In genomic region chr2:215619022-215619958, GRCh38 we compare ENCODE assay signal across 8 cellular contexts.
A peak's percentile ranks its signal among the peaks of the same experiment; 100 is the strongest.
DNase-seq lines count a peak whose midpoint lies in the region; ATAC-seq and TF ChIP-seq lines count a peak whose summit lies in the region.

No MANE protein-coding gene starts in this region.

- peaks cover 1% of the 10 kb centered on the region for H3K27me3 Mint-ChIP-seq in endothelial cell (ENCODE audit: unreplicated experiment)

- H3K9me3 Mint-ChIP-seq in endothelial cell (ENCODE audit: unreplicated experiment): no peaks in the 10 kb centered on the region
- H3K9me3 Mint-ChIP-seq in stimulated activated effector memory CD8-positive, alpha-beta T cell treated with anti-CD3 and anti-CD28 coated beads, Interleukin-12 subunit alpha, Interleukin-12 subunit beta, amount 100 ng/mL, for 72 hours: no peaks in the 10 kb centered on the region

- H3K4me1 ChIP-seq in mucosa of descending colon (ENCODE audit: low read depth): no peaks in the 10 kb centered on the region

- no peaks in the 10 kb centered on the region for H3K9me3 ChIP-seq in mucosa of descending colon

- ATAC-seq in HG02610 (IDR thresholded peaks at IDR 0.05; ENCODE audit: unreplicated experiment) (peak; percentile 36), HG03378 (IDR thresholded peaks at IDR 0.05; ENCODE audit: unreplicated experiment) (no peak), mucosa of descending colon (no peak), GM18517 (IDR thresholded peaks at IDR 0.05; ENCODE audit: unreplicated experiment) (no peak)
- ATAC-seq in stimulated activated effector memory CD8-positive, alpha-beta T cell treated with anti-CD3 and anti-CD28 coated beads, Interleukin-12 subunit alpha, Interleukin-12 subunit beta, amount 100 ng/mL, for 72 hours: peak; percentile 27

- peak overlapping the region; percentile 52 for H3K27ac Mint-ChIP-seq in endothelial cell (ENCODE audit: unreplicated experiment)
- no peak overlapping the region for H3K27ac Mint-ChIP-seq in stimulated activated effector memory CD8-positive, alpha-beta T cell treated with anti-CD3 and anti-CD28 coated beads, Interleukin-12 subunit alpha, Interleukin-12 subunit beta, amount 100 ng/mL, for 72 hours

- 0 out of 2 replicates have a peak overlapping the region, but pooled peaks have one; percentile 25 for H3K27ac ChIP-seq in 22Rv1

- intact Hi-C loops in mucosa of descending colon (cut with DNase I, micrococcal nuclease): no loop called here

- DNase-seq in NCI-H774 (lab: John Stamatoyannopoulos, UW) (peak; percentile 81), endothelial cell (ENCODE audit: low spot score) (no peak), mucosa of descending colon (no peak)
- no peak for DNase-seq in stimulated activated effector memory CD8-positive, alpha-beta T cell treated with anti-CD3 and anti-CD28 coated beads, Interleukin-12 subunit alpha, Interleukin-12 subunit beta, amount 100 ng/mL, for 72 hours (ENCODE audit: low spot score in 2 of 2)

- TF ChIP-seq CTCF in 22Rv1 (IDR thresholded peaks at IDR 0.05): no peak
- no peak for TF ChIP-seq CTCF in endothelial cell (IDR thresholded peaks at IDR 0.05; ENCODE audit: unreplicated experiment)
- TF ChIP-seq CTCF in mucosa of descending colon (IDR thresholded peaks at IDR 0.05): no peak

- no peak overlapping the region for H3K4me3 ChIP-seq in mucosa of descending colon

- H3K4me1 Mint-ChIP-seq in endothelial cell (ENCODE audit: unreplicated experiment): peaks cover 38% of the 10 kb centered on the region
- no peaks in the 10 kb centered on the region for H3K4me1 Mint-ChIP-seq in stimulated activated effector memory CD8-positive, alpha-beta T cell treated with anti-CD3 and anti-CD28 coated beads, Interleukin-12 subunit alpha, Interleukin-12 subunit beta, amount 100 ng/mL, for 72 hours

- no peak overlapping the region for H3K4me3 Mint-ChIP-seq in endothelial cell (ENCODE audit: unreplicated experiment)
- no peak overlapping the region for H3K4me3 Mint-ChIP-seq in stimulated activated effector memory CD8-positive, alpha-beta T cell treated with anti-CD3 and anti-CD28 coated beads, Interleukin-12 subunit alpha, Interleukin-12 subunit beta, amount 100 ng/mL, for 72 hours

- H3K36me3 ChIP-seq in mucosa of descending colon (ENCODE audit: low read depth): no peaks in the 10 kb centered on the region

- H3K36me3 Mint-ChIP-seq in endothelial cell (ENCODE audit: low read depth, unreplicated experiment): no peaks in the 10 kb centered on the region
- H3K36me3 Mint-ChIP-seq in stimulated activated effector memory CD8-positive, alpha-beta T cell treated with anti-CD3 and anti-CD28 coated beads, Interleukin-12 subunit alpha, Interleukin-12 subunit beta, amount 100 ng/mL, for 72 hours: no peaks in the 10 kb centered on the region

Comparison
In these comparisons a context has a peak if more than half of its experiments do, and no peak if none do; other contexts are left out.
1. ATAC-seq: peak in HG02610 (single experiment) and stimulated activated effector memory CD8-positive, alpha-beta T cell treated with anti-CD3 and anti-CD28 coated beads, Interleukin-12 subunit alpha, Interleukin-12 subunit beta, amount 100 ng/mL, for 72 hours (single experiment); none in HG03378 (single experiment), mucosa of descending colon (single experiment) and GM18517 (single experiment).